ENCODE assay signal across 2 cellular contexts in genomic region chr18:55559735-55560134, GRCh38.
TF ChIP-seq lines count a peak whose summit lies in the region.

No MANE protein-coding gene starts in this region.

TF ChIP-seq in SK-N-SH, 30 proteins besides CTCF, POLR2A, EP300 and RAD21 (continued from another document):
- no peak for TF ChIP-seq ZBTB33 (IDR thresholded peaks at IDR 0.05; ENCODE audit: borderline replicate concordance, low read depth)
- no peak for TF ChIP-seq MAX (IDR thresholded peaks at IDR 0.05; ENCODE audit: low read depth)
- no peak for TF ChIP-seq IRF3 (IDR thresholded peaks at IDR 0.05; ENCODE audit: low read depth, low read length)
- TF ChIP-seq MXI1 (IDR thresholded peaks at IDR 0.05; ENCODE audit: low read depth, low read length) = peak; percentile 54
- TF ChIP-seq RXRA (IDR thresholded peaks at IDR 0.05; ENCODE audit: borderline replicate concordance, low read depth) = no peak
- TF ChIP-seq POLR2AphosphoS5 (IDR thresholded peaks at IDR 0.05; ENCODE audit: low read depth, low read length) = no peak
- no peak for TF ChIP-seq JUND (IDR thresholded peaks at IDR 0.05)
TF ChIP-seq in SK-N-SH: peak in this region for 2.

TF ChIP-seq in SK-N-SH treated with all-trans-retinoic acid at 6 μM for 48 hours, 23 proteins besides CTCF, POLR2A, EP300 and RAD21 (continued from another document):
- TF ChIP-seq TSHZ2 (CRISPR knock-in tag; IDR thresholded peaks at IDR 0.05) = no peak
- TF ChIP-seq PPARA (CRISPR knock-in tag; IDR thresholded peaks at IDR 0.05; ENCODE audit: borderline replicate concordance) = no peak
- no peak for TF ChIP-seq ISL1 (CRISPR knock-in tag; IDR thresholded peaks at IDR 0.05)
- TF ChIP-seq ZC3H10 (CRISPR knock-in tag; IDR thresholded peaks at IDR 0.05) = no peak
- TF ChIP-seq TCF4 (CRISPR knock-in tag; IDR thresholded peaks at IDR 0.05; ENCODE audit: borderline replicate concordance) = no peak
- no peak for TF ChIP-seq POU6F1 (CRISPR knock-in tag; IDR thresholded peaks at IDR 0.05; ENCODE audit: borderline replicate concordance, low read depth)
- TF ChIP-seq GLIS3 (CRISPR knock-in tag; IDR thresholded peaks at IDR 0.05) = no peak
TF ChIP-seq in SK-N-SH treated with all-trans-retinoic acid at 6 μM for 48 hours: peak in this region for 0.
